In the genomic region with DNA sequence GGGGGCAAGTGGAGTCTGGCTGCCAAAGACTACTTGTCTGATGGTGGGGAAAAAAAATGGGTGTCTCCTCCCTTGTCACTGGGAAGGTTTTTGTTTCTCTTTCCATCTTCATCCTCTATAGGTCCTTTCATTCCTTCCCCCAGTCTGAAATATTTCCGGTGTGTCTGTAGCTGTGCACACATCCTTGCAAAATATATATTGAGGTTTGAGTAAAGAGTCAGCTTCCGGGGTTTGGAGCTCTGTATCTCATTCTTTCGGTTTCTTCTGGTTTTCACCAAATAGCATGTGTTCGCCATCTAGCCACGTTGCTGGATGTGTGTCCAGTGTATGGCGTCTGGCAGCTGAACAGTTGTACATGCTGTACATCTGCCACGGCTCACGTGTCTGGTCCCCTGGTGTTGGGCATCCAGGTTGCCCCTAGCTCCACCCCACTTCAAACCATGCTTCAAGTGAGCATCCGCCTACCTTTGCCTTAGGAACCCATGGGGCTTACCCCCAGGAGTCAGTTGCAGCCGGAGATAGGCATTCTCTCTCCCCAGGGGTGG, we compare ENCODE assay signal across 8 cellular contexts.
DNase-seq lines count a peak whose midpoint lies in the region; ATAC-seq lines count a peak whose summit lies in the region.

No MANE protein-coding gene starts in this region.

- peaks cover 46 to 80% (median 66%) of the 10 kb centered on the region in 10 experiments for H3K4me1 ChIP-seq in BLaER1 treated with 17β-estradiol and CSF1 and Interleukin-3, amounts not matched to agents 10 nM and 100 nM
- no peaks in the 10 kb centered on the region for H3K4me1 ChIP-seq in right cardiac atrium (ENCODE audit: control insufficient read depth, insufficient read depth, low read length)

- intact Hi-C loops in right cardiac atrium (cut with DNase I), result no loop called here
- intact Hi-C loops in posterior vena cava (cut with DNase I), result no loop called here

- peak overlapping the region; percentile 72 to 97 (median 93) for H3K27ac ChIP-seq in BLaER1 treated with 17β-estradiol and CSF1 and Interleukin-3, amounts not matched to agents 10 nM and 100 nM
- no peak overlapping the region for H3K27ac ChIP-seq in right cardiac atrium (ENCODE audit: low read length)

- H4K20me1 ChIP-seq in BLaER1 treated with 17β-estradiol and CSF1 and Interleukin-3, amounts not matched to agents 10 nM and 100 nM, result no peaks in the 10 kb centered on the region

- peak overlapping the region; percentile 28 to 64 (median 48); a peak in 18 of 20 replicates for H3K4me3 ChIP-seq in BLaER1 treated with 17β-estradiol and CSF1 and Interleukin-3, amounts not matched to agents 10 nM and 100 nM
- no peak overlapping the region for H3K4me3 ChIP-seq in right cardiac atrium (ENCODE audit: low read length)

- no peaks in the 10 kb centered on the region; a peak in 1 of 22 replicates for H3K9me3 ChIP-seq in BLaER1 treated with 17β-estradiol and CSF1 and Interleukin-3, amounts not matched to agents 10 nM and 100 nM (replicated peaks in 1 of 11)
- no peaks in the 10 kb centered on the region for H3K9me3 ChIP-seq in right cardiac atrium (ENCODE audit: control insufficient read depth, low read length)

- no peaks in the 10 kb centered on the region for H3K36me3 ChIP-seq in BLaER1 treated with 17β-estradiol and CSF1 and Interleukin-3, amounts not matched to agents 10 nM and 100 nM

- peak; percentile 47 to 54 for DNase-seq in activated CD4-positive, alpha-beta T cell treated with anti-CD3 and anti-CD28 coated beads, Interleukin-2, amount 50 U/mL, for 4 hours
- no peak for DNase-seq in right cardiac atrium
- DNase-seq in iPS-NIHi7 (ENCODE audit: extremely low spot score), result no peak
- no peak for DNase-seq in NCI-H510A treated with DMSO at 0.1 percent for 48 hours (lab: John Stamatoyannopoulos, UW)
- DNase-seq in posterior vena cava (ENCODE audit: low spot score), result no peak

- WGBS in right cardiac atrium, result 77% methylated on average over 10 of the region's 10 CpGs

- peak; percentile 35 for ATAC-seq in GM19452 (IDR thresholded peaks at IDR 0.05; ENCODE audit: unreplicated experiment)
- peak; percentile 47 for ATAC-seq in HG03558 (IDR thresholded peaks at IDR 0.05; ENCODE audit: extremely low read depth, unreplicated experiment)
- ATAC-seq in right cardiac atrium, result peak; percentile 9 to 29

- peak overlapping the region; percentile 79 to 98 (median 91) for H3K4me2 ChIP-seq in BLaER1 treated with 17β-estradiol and CSF1 and Interleukin-3, amounts not matched to agents 10 nM and 100 nM

- H3K9ac ChIP-seq in BLaER1 treated with 17β-estradiol and CSF1 and Interleukin-3, amounts not matched to agents 10 nM and 100 nM, result peak overlapping the region; percentile 63 to 87 (median 84); a peak in 21 of 22 replicates

- no peaks in the 10 kb centered on the region for H3K27me3 ChIP-seq in BLaER1 treated with 17β-estradiol and CSF1 and Interleukin-3, amounts not matched to agents 10 nM and 100 nM
- H3K27me3 ChIP-seq in right cardiac atrium (ENCODE audit: control insufficient read depth, insufficient read depth), result no peaks in the 10 kb centered on the region

Comparison
In these comparisons a context has a peak if more than half of its experiments do, and no peak if none do; other contexts are left out.
1. DNase-seq: peak in activated CD4-positive, alpha-beta T cell treated with anti-CD3 and anti-CD28 coated beads, Interleukin-2, amount 50 U/mL, for 4 hours (2 of 2); none in right cardiac atrium (0 of 3), iPS-NIHi7 (single experiment), NCI-H510A treated with DMSO at 0.1 percent for 48 hours (single experiment) and posterior vena cava (single experiment).
2. Peak in every context shown above with its lines, with median percentiles within 50 percentile points of each other: ATAC-seq.